In the genomic region with DNA sequence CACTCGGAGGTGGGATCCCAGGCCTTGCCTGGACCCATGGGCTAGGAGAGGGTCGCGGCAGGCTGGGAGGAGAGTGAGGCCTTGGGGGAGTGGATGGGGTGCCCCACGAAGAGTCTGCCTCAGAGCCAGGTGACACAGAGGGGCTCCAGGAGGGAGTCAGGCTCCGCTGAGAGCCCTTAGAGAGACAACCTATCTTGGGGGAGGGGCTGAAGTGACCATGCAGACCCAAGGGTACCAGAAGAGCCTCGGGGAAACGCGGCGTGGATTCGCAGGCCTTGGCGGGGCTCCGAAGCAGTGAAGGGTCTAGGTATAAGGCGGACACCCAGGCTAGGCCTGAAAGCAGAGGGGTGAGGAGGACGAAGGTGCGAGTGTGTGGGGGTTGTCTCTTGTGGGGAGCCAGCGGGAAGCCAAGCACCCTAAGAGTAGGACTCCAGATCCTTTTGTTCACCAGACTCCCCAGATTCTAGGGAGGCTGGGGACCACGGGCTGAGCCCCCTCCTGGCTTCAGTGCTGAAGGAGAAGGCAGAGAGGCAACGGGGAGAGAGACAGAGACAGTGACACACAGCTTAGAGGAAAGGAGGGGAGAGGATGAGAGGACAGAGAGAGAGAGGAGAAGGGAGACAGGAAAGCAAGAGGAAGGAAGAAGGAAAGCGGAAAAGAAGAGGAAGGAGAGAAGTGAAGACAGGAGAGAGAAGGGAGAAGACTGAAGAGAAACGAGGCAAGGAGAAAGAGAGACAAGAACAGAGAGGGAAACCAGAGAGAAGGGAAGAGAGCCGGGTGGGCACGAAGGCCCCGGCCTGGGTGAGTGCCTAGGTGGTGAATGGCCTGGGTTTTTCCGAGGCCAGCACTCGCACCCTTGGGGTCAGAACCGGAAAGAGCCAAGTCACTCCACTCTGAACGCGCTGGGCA, we compare ENCODE assay signal across 9 cellular contexts. TPM values are rescaled to one million over a fixed set of nuclear protein-coding genes. Genes with fewer than 3 reads are reported as not detected.
DNase-seq lines count a peak whose midpoint lies in the region; ATAC-seq and TF ChIP-seq lines count a peak whose summit lies in the region.
"Had no signal": no experiment of that assay in that cellular context is flagged by ENCODE, and none has a peak within 500 bp of the region (broad histone marks: within the 10 kb centered on the region; RNA-seq: fewer than 3 reads in every experiment).

No MANE protein-coding gene starts in this region.

- no peaks in the 10 kb centered on the region for H3K36me3 Mint-ChIP-seq in endothelial cell (ENCODE audit: low read depth, unreplicated experiment)

- peak overlapping the region; percentile 76 for H3K27ac Mint-ChIP-seq in endothelial cell (ENCODE audit: unreplicated experiment)

- peaks cover 10% of the 10 kb centered on the region; the same call in 1 of the 2 replicates for H3K9me3 ChIP-seq in NT2/D1 (ENCODE audit: insufficient read depth, low read length)
- peaks cover 0 to 5% (median 0%) of the 10 kb centered on the region in 4 donors for H3K9me3 ChIP-seq in Peyer's patch

- DNase-seq in EH (ENCODE audit: low read depth) (peak; percentile 16), NT2/D1 (ENCODE audit: low read depth, low spot score) (no peak), endothelial cell (ENCODE audit: low spot score) (no peak), posterior vena cava (ENCODE audit: low spot score) (peak; percentile 52), Peyer's patch (no peak), NCI-H345 treated with DMSO at 0.1 percent for 48 hours (lab: John Stamatoyannopoulos, UW; ENCODE audit: unreplicated experiment) (no peak)
- DNase-seq: stomach had no signal

- H3K9ac ChIP-seq in NT2/D1 (ENCODE audit: insufficient read length, low read depth): no peak overlapping the region

- H3K36me3 ChIP-seq in NT2/D1 (ENCODE audit: insufficient read depth, insufficient read length, low read length) (no peaks in the 10 kb centered on the region), Peyer's patch (no peaks in the 10 kb centered on the region)
- H3K36me3 ChIP-seq: SJSA1, stomach had no signal

- H3K9me3 Mint-ChIP-seq in endothelial cell (ENCODE audit: unreplicated experiment): no peaks in the 10 kb centered on the region

- H3K4me3 ChIP-seq in NT2/D1 (ENCODE audit: insufficient read length, low read depth): peak overlapping the region; percentile 44
- H3K4me3 ChIP-seq in Peyer's patch: no peak overlapping the region
- H3K4me3 ChIP-seq: SJSA1 had no signal

- H3K4me3 Mint-ChIP-seq in endothelial cell (ENCODE audit: unreplicated experiment): peak overlapping the region; percentile 57

- no peak for ATAC-seq in HG03469 (IDR thresholded peaks at IDR 0.05; ENCODE audit: unreplicated experiment)

- H3K27ac ChIP-seq in Peyer's patch: no peak overlapping the region
- H3K27ac ChIP-seq: SJSA1, stomach had no signal

- TF ChIP-seq POLR2A in Peyer's patch (IDR thresholded peaks at IDR 0.05): no peak

- peaks cover 20% of the 10 kb centered on the region for H3K4me1 Mint-ChIP-seq in endothelial cell (ENCODE audit: unreplicated experiment)

- peaks cover 16% of the 10 kb centered on the region for H3K4me1 ChIP-seq in NT2/D1 (ENCODE audit: insufficient read depth, insufficient read length)
- peaks cover 0 to 34% (median 1%) of the 10 kb centered on the region in 4 donors for H3K4me1 ChIP-seq in Peyer's patch

- H3K27me3 ChIP-seq in NT2/D1 (ENCODE audit: insufficient read depth, insufficient read length) (peaks cover 98% of the 10 kb centered on the region), Peyer's patch (peaks cover 0 to 87% of the 10 kb centered on the region in 2 donors)

- TF ChIP-seq CTCF in endothelial cell (IDR thresholded peaks at IDR 0.05; ENCODE audit: unreplicated experiment) (no peak), Peyer's patch (IDR thresholded peaks at IDR 0.05) (no peak)

- H3K27me3 Mint-ChIP-seq in endothelial cell (ENCODE audit: unreplicated experiment): peaks cover 57% of the 10 kb centered on the region

- intact Hi-C loops in posterior vena cava (cut with DNase I): no loop called here

RNA-seq across cellular contexts. Expression of gene HOXD11, which starts 1.1 kb away (rescaled TPM):
- total RNA-seq in endothelial cell (ENCODE audit: unreplicated experiment) (not detected), posterior vena cava (1 to 10 TPM in 1 of 2 donors, under 1 TPM in 1; 0.32 to 5.3 TPM), Peyer's patch (not detected)
- total RNA-seq: SJSA1, stomach had no signal

RNA-seq across cellular contexts. Expression of gene HOXD12, which starts 6.4 kb away (rescaled TPM):
- not detected for total RNA-seq in endothelial cell (ENCODE audit: unreplicated experiment)
- total RNA-seq in posterior vena cava: not detected
- total RNA-seq in Peyer's patch: not detected
- total RNA-seq: stomach had no signal

RNA-seq across cellular contexts. Expression of gene HOXD10, which starts 10.6 kb away (rescaled TPM):
- not detected for total RNA-seq in endothelial cell (ENCODE audit: unreplicated experiment)
- 10 to 100 TPM in 1 of 2 donors, 1 to 10 TPM in 1; 1.6 to 10.1 TPM for total RNA-seq in posterior vena cava
- total RNA-seq in Peyer's patch: not detected
- total RNA-seq: SJSA1 had no signal

RNA-seq across cellular contexts. Expression of gene HOXD13, which starts 13.5 kb away (rescaled TPM):
- not detected for total RNA-seq in endothelial cell (ENCODE audit: unreplicated experiment)
- not detected for total RNA-seq in posterior vena cava
- not detected for total RNA-seq in Peyer's patch
- total RNA-seq: stomach had no signal

RNA-seq across cellular contexts. Expression of gene HOXD9, which starts 16.5 kb away (rescaled TPM):
- total RNA-seq in endothelial cell (ENCODE audit: unreplicated experiment) (0.56 TPM), posterior vena cava (10 to 100 TPM in 1 of 2 donors, 1 to 10 TPM in 1; 7.9 to 12.0 TPM), Peyer's patch (under 1 TPM in 1 of 4 donors, not detected in 3; 0.70 TPM)

Comparison
In these comparisons a context has a peak if more than half of its experiments do, and no peak if none do; other contexts are left out.
1. DNase-seq: peak in EH (single experiment) and posterior vena cava (single experiment); none in NT2/D1 (single experiment), endothelial cell (single experiment), Peyer's patch (0 of 3) and NCI-H345 treated with DMSO at 0.1 percent for 48 hours (single experiment).